22 cellular contexts compared by ENCODE assay signal in genomic region chr11:20937826-20938225, GRCh38.
"Had no signal": no experiment of that assay in that cellular context is flagged by ENCODE, and none has a peak within 500 bp of the region (broad histone marks: within the 10 kb centered on the region; RNA-seq: fewer than 3 reads in every experiment).

No MANE protein-coding gene starts in this region.

- H3K4me2 ChIP-seq: SK-N-SH had no signal

- H3K4me3 ChIP-seq: MG63 had no signal

- H3K27ac ChIP-seq: HL-60 had no signal

- H3K36me3 ChIP-seq: MG63 had no signal

- H3K9me3 ChIP-seq: MG63, SK-N-SH had no signal

- H3K9me2 ChIP-seq: SK-N-SH had no signal

- H3K27me3 ChIP-seq: MG63 had no signal

- DNase-seq: KBM-7, MG63, NCI-H1092, NCI-H1105 treated with DMSO at 0.1 percent for 48 hours, NCI-H1417 treated with DMSO at 0.1 percent for 48 hours, NCI-H146, NCI-H1694 treated with DMSO at 0.1 percent for 48 hours, NCI-H1930, NCI-H2081, NCI-H2171 treated with DMSO at 0.1 percent for 48 hours, NCI-H345, NCI-H446 treated with DMSO at 0.1 percent for 48 hours, NCI-H510A treated with DMSO at 0.1 percent for 48 hours, NCI-H526, NCI-H82, Right ventricle myocardium superior, RPMI8226, SIG-M5, SK-N-SH, SW 1271, T-helper 1 cell had no signal
